ENCODE assay signal across 32 cellular contexts in genomic region chr18:62755454-62755853, GRCh38.
"Had no signal": no experiment of that assay in that cellular context is flagged by ENCODE, and none has a peak within 500 bp of the region (broad histone marks: within the 10 kb centered on the region; RNA-seq: fewer than 3 reads in every experiment).

No MANE protein-coding gene starts in this region.

- H3K27ac Mint-ChIP-seq: activated CD8-positive, alpha-beta T cell treated with anti-CD3 and anti-CD28 coated beads for 36 hours; activated naive CD8-positive, alpha-beta T cell treated with anti-CD3 and anti-CD28 coated beads, Interleukin-2, amount 50 U/mL, for 24 hours; activated T-helper 17 cell treated with anti-CD3 and anti-CD28 coated beads, Interleukin-2, amount 50 U/mL, for 72 hours had no signal

- H3K27me3 ChIP-seq: adrenal gland, body of pancreas, cardiac muscle cell, esophagus squamous epithelium, gastroesophageal sphincter, heart right ventricle had no signal

- H3K36me3 ChIP-seq: adrenal gland, cardiac muscle cell, esophagus squamous epithelium, gastroesophageal sphincter, heart right ventricle had no signal

- H3K9me3 Mint-ChIP-seq: activated CD8-positive, alpha-beta T cell treated with anti-CD3 and anti-CD28 coated beads for 36 hours; activated T-cell treated with anti-CD3 and anti-CD28 coated beads, Interleukin-2, amount 50 U/mL, for 4 hours; activated T-helper 17 cell treated with anti-CD3 and anti-CD28 coated beads, Interleukin-2, amount 50 U/mL, for 72 hours; central memory CD8-positive, alpha-beta T cell; effector memory CD8-positive, alpha-beta T cell had no signal

- H3K27me3 Mint-ChIP-seq: activated CD8-positive, alpha-beta T cell treated with anti-CD3 and anti-CD28 coated beads for 36 hours; activated naive CD8-positive, alpha-beta T cell; activated naive CD8-positive, alpha-beta T cell treated with anti-CD3 and anti-CD28 coated beads, Interleukin-2, amount 50 U/mL, for 24 hours; activated T-helper 17 cell treated with anti-CD3 and anti-CD28 coated beads, Interleukin-2, amount 50 U/mL, for 72 hours; central memory CD8-positive, alpha-beta T cell; effector memory CD8-positive, alpha-beta T cell had no signal

- H3K27ac ChIP-seq: adrenal gland, cardiac muscle cell, epithelial cell of prostate, gastroesophageal sphincter, heart right ventricle had no signal

- DNase-seq: activated CD4-positive, alpha-beta T cell treated with anti-CD3 and anti-CD28 coated beads for 48 hours; activated CD4-positive, alpha-beta T cell treated with anti-CD3 and anti-CD28 coated beads, Interleukin-2, amount 50 U/mL, for 1 hour; activated CD4-positive, alpha-beta T cell treated with anti-CD3 and anti-CD28 coated beads, Interleukin-2, amount 50 U/mL, for 48 hours; activated CD8-positive, alpha-beta memory T cell treated with anti-CD3 and anti-CD28 coated beads for 24 hours; activated CD8-positive, alpha-beta T cell treated with anti-CD3 and anti-CD28 coated beads for 36 hours; activated effector memory CD4-positive, alpha-beta T cell treated with Interleukin-2 at 50 U/mL for 16 hours; activated gamma-delta T cell treated with Interleukin-2 at 50 U/mL for 16 hours; activated naive CD4-positive, alpha-beta T cell treated with anti-CD3 and anti-CD28 coated beads, Interleukin-2, amount 50 U/mL, for 16 hours; activated naive CD4-positive, alpha-beta T cell treated with Interleukin-2 at 50 U/mL for 16 hours; activated naive CD8-positive, alpha-beta T cell treated with anti-CD3 and anti-CD28 coated beads, Interleukin-2, amount 50 U/mL, for 24 hours; activated T-cell treated with anti-CD3 and anti-CD28 coated beads, Interleukin-2, amount 50 U/mL, for 4 hours; adrenal gland; amygdala; aorta; body of pancreas; cortex of kidney; dermis blood vessel endothelial cell; effector CD4-positive, alpha-beta T cell; effector memory CD8-positive, alpha-beta T cell; esophagus squamous epithelium; foreskin melanocyte; heart right ventricle; T-helper 2 cell had no signal

- H3K4me3 Mint-ChIP-seq: activated CD8-positive, alpha-beta T cell treated with anti-CD3 and anti-CD28 coated beads for 36 hours; activated naive CD8-positive, alpha-beta T cell; activated naive CD8-positive, alpha-beta T cell treated with anti-CD3 and anti-CD28 coated beads, Interleukin-2, amount 50 U/mL, for 24 hours; activated T-cell treated with anti-CD3 and anti-CD28 coated beads, Interleukin-2, amount 50 U/mL, for 4 hours; activated T-helper 17 cell treated with anti-CD3 and anti-CD28 coated beads, Interleukin-2, amount 50 U/mL, for 72 hours; central memory CD8-positive, alpha-beta T cell; effector memory CD8-positive, alpha-beta T cell had no signal

- FAIRE-seq: colon, endothelial cell of umbilical vein had no signal

- H3K9me3 ChIP-seq: adrenal gland, body of pancreas, esophagus squamous epithelium, gastroesophageal sphincter had no signal

- ATAC-seq: activated CD4-positive, CD25-positive, alpha-beta regulatory T cell treated with anti-CD3 and anti-CD28 coated beads, Interleukin-2, amount 50 U/mL, for 24 hours; activated CD8-positive, alpha-beta T cell treated with anti-CD3 and anti-CD28 coated beads for 36 hours; activated naive CD8-positive, alpha-beta T cell treated with anti-CD3 and anti-CD28 coated beads, Interleukin-2, amount 50 U/mL, for 24 hours; activated T-cell treated with anti-CD3 and anti-CD28 coated beads, Interleukin-2, amount 50 U/mL, for 4 hours; activated T-helper 17 cell treated with anti-CD3 and anti-CD28 coated beads, Interleukin-2, amount 50 U/mL, for 72 hours; body of pancreas; effector memory CD8-positive, alpha-beta T cell; gastroesophageal sphincter; heart right ventricle had no signal

- H3K4me3 ChIP-seq: adrenal gland, body of pancreas, cardiac muscle cell, esophagus squamous epithelium, gastroesophageal sphincter, heart right ventricle had no signal
